ENCODE assay signal across 10 cellular contexts in the genomic region with DNA sequence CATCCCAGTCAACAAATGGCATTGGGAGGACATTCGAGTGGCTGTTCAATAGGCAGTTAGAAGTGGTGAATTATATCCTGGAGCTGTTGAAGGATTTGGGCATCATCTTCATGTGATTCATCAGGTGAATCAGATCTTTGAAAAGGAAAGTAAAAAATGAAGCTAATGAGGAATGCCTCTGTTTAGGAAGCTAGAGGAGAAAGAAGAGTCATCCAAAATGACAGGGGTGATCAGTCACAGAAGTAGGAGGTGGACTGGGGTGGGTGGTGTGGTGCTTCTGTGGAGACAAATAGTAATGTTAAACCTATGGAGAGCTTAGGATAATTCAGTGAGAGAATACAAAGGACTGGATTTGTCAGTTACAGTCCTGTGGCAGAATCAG. TPM values are rescaled to one million over a fixed set of nuclear protein-coding genes. Genes with fewer than 3 reads are reported as not detected.
DNase-seq lines count a peak whose midpoint lies in the region; ATAC-seq lines count a peak whose summit lies in the region.
"Had no signal": no experiment of that assay in that cellular context is flagged by ENCODE, and none has a peak within 500 bp of the region (broad histone marks: within the 10 kb centered on the region; RNA-seq: fewer than 3 reads in every experiment).

No MANE protein-coding gene starts in this region.

- H3K27ac Mint-ChIP-seq in T-cell = peak overlapping the region; percentile 3 to 16

- no peaks in the 10 kb centered on the region for H3K27me3 Mint-ChIP-seq in T-cell

- ATAC-seq in T-cell (replicated peaks in 1 of 4) (no peak), HG02642 (IDR thresholded peaks at IDR 0.05; ENCODE audit: poor library complexity, unreplicated experiment) (no peak), GM18867 (IDR thresholded peaks at IDR 0.05; ENCODE audit: unreplicated experiment) (no peak)
- ATAC-seq: body of pancreas had no signal

- POLR2A ChIA-PET in T-cell (lab: Charles Lee) = no interaction called here

- H3K36me3 Mint-ChIP-seq in T-cell = peaks cover 13% of the 10 kb centered on the region

- H3K4me1 Mint-ChIP-seq in T-cell = peaks cover 25 to 35% (median 34%) of the 10 kb centered on the region in 3 donors

- DNase-seq in stimulated activated CD4-positive, alpha-beta T cell treated with anti-CD3 and anti-CD28 coated beads, Interleukin-4, amount 100 ng/mL, for 1 hour = peak; percentile 28
- no peak for DNase-seq in stimulated activated CD4-positive, alpha-beta T cell treated with anti-CD3 and anti-CD28 coated beads, Interleukin-12 subunit alpha, Interleukin-12 subunit beta, amount 100 ng/mL, for 4 hours
- no peak for DNase-seq in T-cell
- peak; percentile 44 for DNase-seq in fibroblast of peridontal ligament (ENCODE audit: extremely low read depth)
- DNase-seq in NCI-H187 treated with DMSO at 0.1 percent for 48 hours (lab: John Stamatoyannopoulos, UW) = no peak
- DNase-seq in HuH-7.5 (ENCODE audit: low spot score) = no peak
- DNase-seq: body of pancreas, SIG-M5 had no signal

- H3K9me3 Mint-ChIP-seq in T-cell = no peaks in the 10 kb centered on the region

- CTCF ChIA-PET in T-cell (lab: Charles Lee) = interaction anchor here in 1 of 2 donors (0.8 kb wide), 1 partner anchor 29 kb away, joined by 5 read pairs; no protein-coding TSS in a partner anchor

- H3K4me3 Mint-ChIP-seq in T-cell = peak overlapping the region in 1 of 3 donors; percentile 1

RNA-seq across cellular contexts. Expression of a gene that starts 32.7 kb away (rescaled TPM):
- total RNA-seq in T-cell = 10 to 100 TPM; 27.5 to 46.0 (median 29.6) TPM

Comparison
In these comparisons a context has a peak if more than half of its experiments do, and no peak if none do; other contexts are left out.
1. DNase-seq: peak in stimulated activated CD4-positive, alpha-beta T cell treated with anti-CD3 and anti-CD28 coated beads, Interleukin-4, amount 100 ng/mL, for 1 hour (single experiment) and fibroblast of peridontal ligament (single experiment); none in stimulated activated CD4-positive, alpha-beta T cell treated with anti-CD3 and anti-CD28 coated beads, Interleukin-12 subunit alpha, Interleukin-12 subunit beta, amount 100 ng/mL, for 4 hours (single experiment), T-cell (0 of 34), NCI-H187 treated with DMSO at 0.1 percent for 48 hours (single experiment) and HuH-7.5 (single experiment).